Comparison of ENCODE assay signal across 28 cellular contexts in genomic region chrX:97609357-97609756, GRCh38.
"Had no signal": no experiment of that assay in that cellular context is flagged by ENCODE, and none has a peak within 500 bp of the region (broad histone marks: within the 10 kb centered on the region; RNA-seq: fewer than 3 reads in every experiment).

No MANE protein-coding gene starts in this region.

- DNase-seq: natural killer cell; occipital lobe; ovary; posterior cingulate gyrus; psoas muscle; right cardiac atrium; right lobe of liver; sigmoid colon; spleen; stimulated activated CD4-positive, alpha-beta T cell treated with anti-CD3 and anti-CD28 coated beads, Interleukin-12 subunit alpha, Interleukin-12 subunit beta, amount 100 ng/mL, for 4 hours; stimulated activated CD4-positive, alpha-beta T cell treated with anti-CD3 and anti-CD28 coated beads, Interleukin-1b, Interleukin-23, amount 100 ng/mL, for 48 hours; stimulated activated CD4-positive, alpha-beta T cell treated with anti-CD3 and anti-CD28 coated beads, Interleukin-4, amount 100 ng/mL, for 1 hour; stimulated activated CD4-positive, alpha-beta T cell treated with anti-CD3 and anti-CD28 coated beads, Interleukin-4, amount 100 ng/mL, for 4 hours; stimulated activated CD8-positive, alpha-beta memory T cell treated with anti-CD3 and anti-CD28 coated beads, Interleukin-4, amount 100 ng/mL, for 48 hours; stimulated activated naive CD4-positive, alpha-beta T cell; stimulated activated naive CD8-positive, alpha-beta T cell treated with anti-CD3 and anti-CD28 coated beads, Interleukin-15, amount 100 ng/mL, for 72 hours; stimulated activated naive CD8-positive, alpha-beta T cell treated with anti-CD3 and anti-CD28 coated beads, Interleukin-15, Interleukin-2, amounts not matched to agents 100 U/mL and 50 U/mL, for 24 hours; substantia nigra; testis; tibial artery; trophoblast cell; upper lobe of left lung had no signal

- H3K27ac ChIP-seq: neural progenitor cell, ovary, parathyroid adenoma, psoas muscle, right lobe of liver, sigmoid colon, spleen, suprapubic skin, testis, tibial artery, upper lobe of left lung, vagina had no signal

- H3K27me3 ChIP-seq: neural progenitor cell, ovary, right lobe of liver, sigmoid colon, spleen, suprapubic skin, testis, tibial artery, upper lobe of left lung, vagina had no signal

- H3K9me3 ChIP-seq: ovary, psoas muscle, right lobe of liver, sigmoid colon, spleen, suprapubic skin, testis, tibial artery, upper lobe of left lung, vagina had no signal

- ATAC-seq: natural killer cell; psoas muscle; right cardiac atrium; right lobe of liver; stimulated activated memory B cell treated with anti-CD40 and anti-IgM and Interleukin-4, amounts not matched to agents 10 μg/mL and 1 μg/mL and 100 μg/mL, for 72 hours; stimulated activated naive CD8-positive, alpha-beta T cell treated with anti-CD3 and anti-CD28 coated beads, Interleukin-15, amount 100 ng/mL, for 72 hours; stimulated activated naive CD8-positive, alpha-beta T cell treated with anti-CD3 and anti-CD28 coated beads, Interleukin-15, Interleukin-2, amounts not matched to agents 100 U/mL and 50 U/mL, for 24 hours had no signal

- H3K36me3 ChIP-seq: neural progenitor cell, ovary, right lobe of liver, sigmoid colon, spleen, suprapubic skin, tibial artery, upper lobe of left lung, vagina had no signal

- H3K4me1 ChIP-seq: neural progenitor cell, parathyroid adenoma, psoas muscle, right lobe of liver, sigmoid colon, spleen, suprapubic skin, testis, tibial artery, upper lobe of left lung, vagina had no signal

- H3K4me3 ChIP-seq: neural progenitor cell, ovary, psoas muscle, right lobe of liver, sigmoid colon, smooth muscle cell, spleen, suprapubic skin, testis, tibial artery, upper lobe of left lung, vagina had no signal

- H3K9ac ChIP-seq: neural progenitor cell, parathyroid adenoma had no signal
